3 cellular contexts compared by ENCODE assay signal in the genomic region with DNA sequence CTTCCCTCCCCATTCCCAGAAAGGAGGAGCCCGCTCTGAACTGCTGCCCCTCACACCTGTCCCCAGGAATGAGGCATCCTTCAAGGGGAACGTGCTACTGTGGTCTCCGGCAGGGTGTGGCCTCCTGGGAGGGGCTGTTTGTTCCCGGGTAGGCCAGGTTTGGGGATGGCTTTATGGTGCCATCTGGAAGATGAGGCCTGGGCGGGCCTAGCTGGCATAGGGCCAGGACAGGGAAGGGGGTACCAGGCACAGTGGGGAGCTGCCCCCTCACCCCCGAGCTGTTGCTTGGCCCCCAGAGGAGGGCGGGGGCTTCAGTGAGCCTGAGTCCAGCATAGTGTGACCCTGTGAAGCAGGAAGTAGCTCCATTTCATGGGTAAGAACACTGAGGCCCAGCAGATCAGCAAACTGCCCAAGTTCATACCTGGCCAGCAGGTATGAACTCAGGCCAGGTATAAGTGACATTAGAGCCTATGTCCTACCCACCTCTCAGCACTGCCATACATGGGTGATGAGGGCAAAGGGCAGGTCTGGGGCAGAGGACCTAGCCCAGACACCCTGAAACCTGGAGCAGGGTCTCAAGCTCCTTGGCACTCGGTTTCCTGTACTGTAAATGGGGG.
TF ChIP-seq lines count a peak whose summit lies in the region.

No MANE protein-coding gene starts in this region.

TF ChIP-seq in SK-N-SH, 30 proteins besides CTCF, POLR2A, EP300 and RAD21 (continued from another document):
- TF ChIP-seq, protein P1, sequence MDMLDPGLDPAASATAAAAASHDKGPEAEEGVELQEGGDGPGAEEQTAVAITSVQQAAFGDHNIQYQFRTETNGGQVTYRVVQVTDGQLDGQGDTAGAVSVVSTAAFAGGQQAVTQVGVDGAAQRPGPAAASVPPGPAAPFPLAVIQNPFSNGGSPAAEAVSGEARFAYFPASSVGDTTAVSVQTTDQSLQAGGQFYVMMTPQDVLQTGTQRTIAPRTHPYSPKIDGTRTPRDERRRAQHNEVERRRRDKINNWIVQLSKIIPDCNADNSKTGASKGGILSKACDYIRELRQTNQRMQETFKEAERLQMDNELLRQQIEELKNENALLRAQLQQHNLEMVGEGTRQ (IDR thresholded peaks at IDR 0.05; ENCODE audit: borderline replicate concordance, low read depth, low read length), result no peak
- TF ChIP-seq RCOR1 (IDR thresholded peaks at IDR 0.05; ENCODE audit: low read length) (no peak), TAF1 (IDR thresholded peaks at IDR 0.05; ENCODE audit: borderline replicate concordance, low read depth, low read length) (no peak), FOXJ3 (CRISPR knock-in tag; IDR thresholded peaks at IDR 0.05) (no peak), FOSL2 (IDR thresholded peaks at IDR 0.05; ENCODE audit: borderline replicate concordance, low read depth) (no peak), GABPA (IDR thresholded peaks at IDR 0.05; ENCODE audit: low read depth) (no peak)

TF ChIP-seq in SK-N-SH treated with all-trans-retinoic acid at 6 μM for 48 hours, 23 proteins besides CTCF, POLR2A, EP300 and RAD21 (continued from another document):
- TF ChIP-seq ZFP3 (CRISPR knock-in tag; IDR thresholded peaks at IDR 0.05), result no peak
- no peak for TF ChIP-seq CSDC2 (CRISPR knock-in tag; IDR thresholded peaks at IDR 0.05)
- TF ChIP-seq ZC3H10 (CRISPR knock-in tag; IDR thresholded peaks at IDR 0.05), result no peak
- TF ChIP-seq PPARA (CRISPR knock-in tag; IDR thresholded peaks at IDR 0.05; ENCODE audit: borderline replicate concordance), result no peak
- no peak for TF ChIP-seq GLIS3 (CRISPR knock-in tag; IDR thresholded peaks at IDR 0.05)
- no peak for TF ChIP-seq TOX (CRISPR knock-in tag; IDR thresholded peaks at IDR 0.05; ENCODE audit: borderline replicate concordance)
- no peak for TF ChIP-seq ESRRG (CRISPR knock-in tag; IDR thresholded peaks at IDR 0.05)
- no peak for TF ChIP-seq TCF4 (CRISPR knock-in tag; IDR thresholded peaks at IDR 0.05; ENCODE audit: borderline replicate concordance)
- no peak for TF ChIP-seq BACH2 (CRISPR knock-in tag; IDR thresholded peaks at IDR 0.05; ENCODE audit: borderline replicate concordance)
- TF ChIP-seq, protein P2, sequence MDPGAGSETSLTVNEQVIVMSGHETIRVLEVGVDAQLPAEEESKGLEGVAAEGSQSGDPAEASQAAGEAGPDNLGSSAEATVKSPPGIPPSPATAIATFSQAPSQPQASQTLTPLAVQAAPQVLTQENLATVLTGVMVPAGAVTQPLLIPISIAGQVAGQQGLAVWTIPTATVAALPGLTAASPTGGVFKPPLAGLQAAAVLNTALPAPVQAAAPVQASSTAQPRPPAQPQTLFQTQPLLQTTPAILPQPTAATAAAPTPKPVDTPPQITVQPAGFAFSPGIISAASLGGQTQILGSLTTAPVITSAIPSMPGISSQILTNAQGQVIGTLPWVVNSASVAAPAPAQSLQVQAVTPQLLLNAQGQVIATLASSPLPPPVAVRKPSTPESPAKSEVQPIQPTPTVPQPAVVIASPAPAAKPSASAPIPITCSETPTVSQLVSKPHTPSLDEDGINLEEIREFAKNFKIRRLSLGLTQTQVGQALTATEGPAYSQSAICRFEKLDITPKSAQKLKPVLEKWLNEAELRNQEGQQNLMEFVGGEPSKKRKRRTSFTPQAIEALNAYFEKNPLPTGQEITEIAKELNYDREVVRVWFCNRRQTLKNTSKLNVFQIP (CRISPR knock-in tag; IDR thresholded peaks at IDR 0.05; ENCODE audit: borderline replicate concordance, low read depth), result no peak
- TF ChIP-seq, protein P3, sequence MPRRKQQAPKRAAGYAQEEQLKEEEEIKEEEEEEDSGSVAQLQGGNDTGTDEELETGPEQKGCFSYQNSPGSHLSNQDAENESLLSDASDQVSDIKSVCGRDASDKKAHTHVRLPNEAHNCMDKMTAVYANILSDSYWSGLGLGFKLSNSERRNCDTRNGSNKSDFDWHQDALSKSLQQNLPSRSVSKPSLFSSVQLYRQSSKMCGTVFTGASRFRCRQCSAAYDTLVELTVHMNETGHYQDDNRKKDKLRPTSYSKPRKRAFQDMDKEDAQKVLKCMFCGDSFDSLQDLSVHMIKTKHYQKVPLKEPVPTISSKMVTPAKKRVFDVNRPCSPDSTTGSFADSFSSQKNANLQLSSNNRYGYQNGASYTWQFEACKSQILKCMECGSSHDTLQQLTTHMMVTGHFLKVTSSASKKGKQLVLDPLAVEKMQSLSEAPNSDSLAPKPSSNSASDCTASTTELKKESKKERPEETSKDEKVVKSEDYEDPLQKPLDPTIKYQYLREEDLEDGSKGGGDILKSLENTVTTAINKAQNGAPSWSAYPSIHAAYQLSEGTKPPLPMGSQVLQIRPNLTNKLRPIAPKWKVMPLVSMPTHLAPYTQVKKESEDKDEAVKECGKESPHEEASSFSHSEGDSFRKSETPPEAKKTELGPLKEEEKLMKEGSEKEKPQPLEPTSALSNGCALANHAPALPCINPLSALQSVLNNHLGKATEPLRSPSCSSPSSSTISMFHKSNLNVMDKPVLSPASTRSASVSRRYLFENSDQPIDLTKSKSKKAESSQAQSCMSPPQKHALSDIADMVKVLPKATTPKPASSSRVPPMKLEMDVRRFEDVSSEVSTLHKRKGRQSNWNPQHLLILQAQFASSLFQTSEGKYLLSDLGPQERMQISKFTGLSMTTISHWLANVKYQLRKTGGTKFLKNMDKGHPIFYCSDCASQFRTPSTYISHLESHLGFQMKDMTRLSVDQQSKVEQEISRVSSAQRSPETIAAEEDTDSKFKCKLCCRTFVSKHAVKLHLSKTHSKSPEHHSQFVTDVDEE (CRISPR knock-in tag; IDR thresholded peaks at IDR 0.05), result no peak
- no peak for TF ChIP-seq SNAI2 (CRISPR knock-in tag; IDR thresholded peaks at IDR 0.05)
- TF ChIP-seq OSR1 (CRISPR knock-in tag; IDR thresholded peaks at IDR 0.05), result no peak
- TF ChIP-seq RARB (CRISPR knock-in tag; IDR thresholded peaks at IDR 0.05), result no peak
- no peak for TF ChIP-seq ZFP30 (CRISPR knock-in tag; IDR thresholded peaks at IDR 0.05)

TF ChIP-seq in HepG2, 621 proteins besides CTCF, POLR2A, EP300 and RAD21:
- TF ChIP-seq, protein P4, sequence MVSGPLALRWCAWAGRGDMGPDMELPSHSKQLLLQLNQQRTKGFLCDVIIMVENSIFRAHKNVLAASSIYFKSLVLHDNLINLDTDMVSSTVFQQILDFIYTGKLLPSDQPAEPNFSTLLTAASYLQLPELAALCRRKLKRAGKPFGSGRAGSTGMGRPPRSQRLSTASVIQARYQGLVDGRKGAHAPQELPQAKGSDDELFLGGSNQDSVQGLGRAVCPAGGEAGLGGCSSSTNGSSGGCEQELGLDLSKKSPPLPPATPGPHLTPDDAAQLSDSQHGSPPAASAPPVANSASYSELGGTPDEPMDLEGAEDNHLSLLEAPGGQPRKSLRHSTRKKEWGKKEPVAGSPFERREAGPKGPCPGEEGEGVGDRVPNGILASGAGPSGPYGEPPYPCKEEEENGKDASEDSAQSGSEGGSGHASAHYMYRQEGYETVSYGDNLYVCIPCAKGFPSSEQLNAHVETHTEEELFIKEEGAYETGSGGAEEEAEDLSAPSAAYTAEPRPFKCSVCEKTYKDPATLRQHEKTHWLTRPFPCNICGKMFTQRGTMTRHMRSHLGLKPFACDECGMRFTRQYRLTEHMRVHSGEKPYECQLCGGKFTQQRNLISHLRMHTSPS (CRISPR knock-in tag; IDR thresholded peaks at IDR 0.05; ENCODE audit: low read depth), result no peak
- TF ChIP-seq ZNF629 (CRISPR knock-in tag; conservative IDR thresholded peaks at IDR 0.05) (peak; percentile 77), ZNF75D (CRISPR knock-in tag; IDR thresholded peaks at IDR 0.05; ENCODE audit: borderline replicate concordance) (no peak), HNF4G (IDR thresholded peaks at IDR 0.05; ENCODE audit: borderline replicate concordance, low read depth, low read length) (no peak), HNF4G (CRISPR knock-in tag; IDR thresholded peaks at IDR 0.05; ENCODE audit: borderline replicate concordance, low read depth) (no peak), ZNF614 (CRISPR knock-in tag; IDR thresholded peaks at IDR 0.05; ENCODE audit: borderline replicate concordance) (no peak), LCORL (IDR thresholded peaks at IDR 0.05) (peak; percentile 54; the same call in 1 of the 2 replicates), LCORL (CRISPR knock-in tag; IDR thresholded peaks at IDR 0.05) (no peak)
- TF ChIP-seq, protein P5, sequence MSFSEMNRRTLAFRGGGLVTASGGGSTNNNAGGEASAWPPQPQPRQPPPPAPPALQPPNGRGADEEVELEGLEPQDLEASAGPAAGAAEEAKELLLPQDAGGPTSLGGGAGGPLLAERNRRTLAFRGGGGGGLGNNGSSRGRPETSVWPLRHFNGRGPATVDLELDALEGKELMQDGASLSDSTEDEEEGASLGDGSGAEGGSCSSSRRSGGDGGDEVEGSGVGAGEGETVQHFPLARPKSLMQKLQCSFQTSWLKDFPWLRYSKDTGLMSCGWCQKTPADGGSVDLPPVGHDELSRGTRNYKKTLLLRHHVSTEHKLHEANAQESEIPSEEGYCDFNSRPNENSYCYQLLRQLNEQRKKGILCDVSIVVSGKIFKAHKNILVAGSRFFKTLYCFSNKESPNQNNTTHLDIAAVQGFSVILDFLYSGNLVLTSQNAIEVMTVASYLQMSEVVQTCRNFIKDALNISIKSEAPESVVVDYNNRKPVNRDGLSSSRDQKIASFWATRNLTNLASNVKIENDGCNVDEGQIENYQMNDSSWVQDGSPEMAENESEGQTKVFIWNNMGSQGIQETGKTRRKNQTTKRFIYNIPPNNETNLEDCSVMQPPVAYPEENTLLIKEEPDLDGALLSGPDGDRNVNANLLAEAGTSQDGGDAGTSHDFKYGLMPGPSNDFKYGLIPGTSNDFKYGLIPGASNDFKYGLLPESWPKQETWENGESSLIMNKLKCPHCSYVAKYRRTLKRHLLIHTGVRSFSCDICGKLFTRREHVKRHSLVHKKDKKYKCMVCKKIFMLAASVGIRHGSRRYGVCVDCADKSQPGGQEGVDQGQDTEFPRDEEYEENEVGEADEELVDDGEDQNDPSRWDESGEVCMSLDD (CRISPR knock-in tag; IDR thresholded peaks at IDR 0.05; ENCODE audit: borderline replicate concordance), result no peak
- TF ChIP-seq, protein P6, sequence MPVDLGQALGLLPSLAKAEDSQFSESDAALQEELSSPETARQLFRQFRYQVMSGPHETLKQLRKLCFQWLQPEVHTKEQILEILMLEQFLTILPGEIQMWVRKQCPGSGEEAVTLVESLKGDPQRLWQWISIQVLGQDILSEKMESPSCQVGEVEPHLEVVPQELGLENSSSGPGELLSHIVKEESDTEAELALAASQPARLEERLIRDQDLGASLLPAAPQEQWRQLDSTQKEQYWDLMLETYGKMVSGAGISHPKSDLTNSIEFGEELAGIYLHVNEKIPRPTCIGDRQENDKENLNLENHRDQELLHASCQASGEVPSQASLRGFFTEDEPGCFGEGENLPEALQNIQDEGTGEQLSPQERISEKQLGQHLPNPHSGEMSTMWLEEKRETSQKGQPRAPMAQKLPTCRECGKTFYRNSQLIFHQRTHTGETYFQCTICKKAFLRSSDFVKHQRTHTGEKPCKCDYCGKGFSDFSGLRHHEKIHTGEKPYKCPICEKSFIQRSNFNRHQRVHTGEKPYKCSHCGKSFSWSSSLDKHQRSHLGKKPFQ (CRISPR knock-in tag; IDR thresholded peaks at IDR 0.05; ENCODE audit: insufficient replicate concordance), result no peak
- TF ChIP-seq, protein P7, sequence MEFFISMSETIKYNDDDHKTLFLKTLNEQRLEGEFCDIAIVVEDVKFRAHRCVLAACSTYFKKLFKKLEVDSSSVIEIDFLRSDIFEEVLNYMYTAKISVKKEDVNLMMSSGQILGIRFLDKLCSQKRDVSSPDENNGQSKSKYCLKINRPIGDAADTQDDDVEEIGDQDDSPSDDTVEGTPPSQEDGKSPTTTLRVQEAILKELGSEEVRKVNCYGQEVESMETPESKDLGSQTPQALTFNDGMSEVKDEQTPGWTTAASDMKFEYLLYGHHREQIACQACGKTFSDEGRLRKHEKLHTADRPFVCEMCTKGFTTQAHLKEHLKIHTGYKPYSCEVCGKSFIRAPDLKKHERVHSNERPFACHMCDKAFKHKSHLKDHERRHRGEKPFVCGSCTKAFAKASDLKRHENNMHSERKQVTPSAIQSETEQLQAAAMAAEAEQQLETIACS (CRISPR knock-in tag; IDR thresholded peaks at IDR 0.05), result no peak
TF ChIP-seq in HepG2: peak in this region for 2.
